ENCODE assay signal across 1 cellular context in the genomic region with DNA sequence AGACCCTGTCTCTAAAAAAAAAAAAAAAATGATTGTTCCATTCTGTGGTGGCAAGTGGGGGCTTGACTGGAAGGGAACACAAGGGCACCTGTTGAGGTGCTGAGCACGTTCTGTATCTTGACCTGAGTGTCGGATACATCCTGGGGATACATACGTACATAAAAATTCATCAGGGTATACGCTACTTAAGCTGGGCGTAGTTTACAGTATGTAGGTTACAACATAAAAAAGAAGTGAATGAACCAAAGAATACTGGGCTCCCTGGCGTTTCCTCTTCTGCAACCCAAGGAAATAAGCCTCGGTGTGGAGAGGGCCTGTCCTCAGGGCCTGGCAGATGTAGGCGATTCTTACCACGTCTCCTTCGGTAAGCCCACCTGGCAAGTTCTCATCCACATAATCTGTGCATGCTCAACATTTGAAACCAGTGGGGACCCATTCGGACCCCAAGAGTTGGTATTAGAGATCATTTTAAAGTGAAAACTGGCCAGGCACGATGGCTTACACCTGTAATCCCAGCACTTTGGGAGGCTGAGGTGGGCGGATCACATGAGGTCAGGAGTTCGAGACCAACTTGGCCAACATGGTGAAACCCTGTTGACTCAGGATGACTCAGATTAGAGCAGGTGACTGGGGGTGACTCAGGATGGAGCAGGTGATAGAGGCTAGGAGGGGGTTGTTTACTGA.
TF ChIP-seq lines count a peak whose summit lies in the region.

No MANE protein-coding gene starts in this region.

TF ChIP-seq in HEK293, 187 proteins besides CTCF, POLR2A, EP300 and RAD21 (continued from another document):
- TF ChIP-seq, protein P1, sequence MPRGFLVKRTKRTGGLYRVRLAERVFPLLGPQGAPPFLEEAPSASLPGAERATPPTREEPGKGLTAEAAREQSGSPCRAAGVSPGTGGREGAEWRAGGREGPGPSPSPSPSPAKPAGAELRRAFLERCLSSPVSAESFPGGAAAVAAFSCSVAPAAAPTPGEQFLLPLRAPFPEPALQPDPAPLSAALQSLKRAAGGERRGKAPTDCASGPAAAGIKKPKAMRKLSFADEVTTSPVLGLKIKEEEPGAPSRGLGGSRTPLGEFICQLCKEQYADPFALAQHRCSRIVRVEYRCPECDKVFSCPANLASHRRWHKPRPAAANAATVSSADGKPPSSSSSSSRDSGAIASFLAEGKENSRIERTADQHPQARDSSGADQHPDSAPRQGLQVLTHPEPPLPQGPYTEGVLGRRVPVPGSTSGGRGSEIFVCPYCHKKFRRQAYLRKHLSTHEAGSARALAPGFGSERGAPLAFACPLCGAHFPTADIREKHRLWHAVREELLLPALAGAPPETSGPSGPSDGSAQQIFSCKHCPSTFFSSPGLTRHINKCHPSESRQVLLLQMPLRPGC (tag by site-specific recombination; IDR thresholded peaks at IDR 0.05) = 0 out of 2 replicates have a peak, but pooled peaks have one; percentile 36
- no peak for TF ChIP-seq ZNF501 (tag by site-specific recombination; IDR thresholded peaks at IDR 0.05)
- no peak for TF ChIP-seq ZNF155 (tag by site-specific recombination; IDR thresholded peaks at IDR 0.05)
- TF ChIP-seq GLIS1 (tag by site-specific recombination; IDR thresholded peaks at IDR 0.05) = peak; percentile 55
- peak; percentile 31; the same call in 1 of the 2 replicates for TF ChIP-seq SP3 (tag by site-specific recombination; IDR thresholded peaks at IDR 0.05)
